In genomic region chr7:74464931-74465906, GRCh38 we compare ENCODE assay signal across 15 cellular contexts. TPM values are rescaled to one million over a fixed set of nuclear protein-coding genes. Genes with fewer than 3 reads are reported as not detected.
DNase-seq lines count a peak whose midpoint lies in the region; ATAC-seq and TF ChIP-seq lines count a peak whose summit lies in the region.
"Had no signal": no experiment of that assay in that cellular context is flagged by ENCODE, and none has a peak within 500 bp of the region (broad histone marks: within the 10 kb centered on the region; RNA-seq: fewer than 3 reads in every experiment).

No MANE protein-coding gene starts in this region.

- POLR2A ChIA-PET in WTC11 (lab: Charles Lee): no interaction called here

- peak overlapping the region; percentile 44; the same call in 1 of the 2 replicates for H3K27ac Mint-ChIP-seq in WTC11
- H3K27ac Mint-ChIP-seq: stimulated activated memory B cell treated with anti-CD40 and anti-IgM and Interleukin-4, amounts not matched to agents 10 μg/mL and 1 μg/mL and 100 μg/mL, for 72 hours had no signal

- TF ChIP-seq CTCF in left ventricle myocardium inferior (IDR thresholded peaks at IDR 0.05; ENCODE audit: borderline replicate concordance): no peak
- TF ChIP-seq CTCF in WTC11 (IDR thresholded peaks at IDR 0.05): no peak

- no peaks in the 10 kb centered on the region; the same call in 1 of the 2 replicates for H3K36me3 Mint-ChIP-seq in WTC11
- H3K36me3 Mint-ChIP-seq: stimulated activated memory B cell treated with anti-CD40 and anti-IgM and Interleukin-4, amounts not matched to agents 10 μg/mL and 1 μg/mL and 100 μg/mL, for 72 hours had no signal

- no peaks in the 10 kb centered on the region for H3K27me3 Mint-ChIP-seq in WTC11 (ENCODE audit: low read depth)

- no peaks in the 10 kb centered on the region for H3K4me1 Mint-ChIP-seq in WTC11

- CTCF ChIA-PET in WTC11 (lab: Charles Lee): interaction anchor here (0.7 to 1.2 kb wide), 2 partner anchors 59 to 103 kb away, joined by 3 to 4 read pairs; no protein-coding TSS in a partner anchor

- H3K27ac ChIP-seq in left ventricle myocardium inferior (replicated peaks): peak overlapping the region; percentile 94

- no peak for ATAC-seq in Right ventricle myocardium superior (ENCODE audit: poor library complexity)
- ATAC-seq in WTC11: no peak
- no peak for ATAC-seq in GM19324 (IDR thresholded peaks at IDR 0.05; ENCODE audit: low FRiP score, unreplicated experiment)
- ATAC-seq: stimulated activated memory B cell treated with anti-CD40 and anti-IgM and Interleukin-4, amounts not matched to agents 10 μg/mL and 1 μg/mL and 100 μg/mL, for 72 hours had no signal

- no peak overlapping the region for H3K4me3 ChIP-seq in left ventricle myocardium inferior
- H3K4me3 ChIP-seq: HAP-1, MG63 had no signal

- H3K4me3 Mint-ChIP-seq in WTC11: no peak overlapping the region
- H3K4me3 Mint-ChIP-seq: stimulated activated memory B cell treated with anti-CD40 and anti-IgM and Interleukin-4, amounts not matched to agents 10 μg/mL and 1 μg/mL and 100 μg/mL, for 72 hours had no signal

- H3K36me3 ChIP-seq in left ventricle myocardium inferior: no peaks in the 10 kb centered on the region
- H3K36me3 ChIP-seq: HAP-1, MG63 had no signal

- H3K4me1 ChIP-seq in left ventricle myocardium inferior: peaks cover 41% of the 10 kb centered on the region
- H3K4me1 ChIP-seq: HAP-1 had no signal

- intact Hi-C loops in left ventricle myocardium inferior (cut with micrococcal nuclease): no loop called here
- intact Hi-C loops in Right ventricle myocardium superior (cut with DNase I): no loop called here

- no peak for DNase-seq in left ventricle myocardium inferior
- DNase-seq in Right ventricle myocardium superior: no peak
- no peak for DNase-seq in WTC11 (ENCODE audit: low spot score)
- peak; percentile 51 for DNase-seq in mucosa of gallbladder (ENCODE audit: low spot score)
- peak; percentile 84 for DNase-seq in ureter (ENCODE audit: low spot score)
- DNase-seq in NCI-H146 (lab: John Stamatoyannopoulos, UW): no peak
- DNase-seq in COR-L47 (lab: John Stamatoyannopoulos, UW): no peak
- DNase-seq: activated naive CD4-positive, alpha-beta T cell treated with anti-CD3 and anti-CD28 coated beads, Interleukin-2, amount 50 U/mL, for 16 hours; AML-193; MG63; SHP77 treated with DMSO at 0.1 percent for 48 hours; stimulated activated CD4-positive, alpha-beta T cell treated with anti-CD3 and anti-CD28 coated beads, Interleukin-4, amount 100 ng/mL, for 24 hours had no signal

- no peaks in the 10 kb centered on the region for H3K9me3 Mint-ChIP-seq in WTC11
- H3K9me3 Mint-ChIP-seq: stimulated activated memory B cell treated with anti-CD40 and anti-IgM and Interleukin-4, amounts not matched to agents 10 μg/mL and 1 μg/mL and 100 μg/mL, for 72 hours had no signal

- no peaks in the 10 kb centered on the region for H3K27me3 ChIP-seq in left ventricle myocardium inferior (ENCODE audit: low read depth)
- H3K27me3 ChIP-seq: MG63 had no signal

- no peaks in the 10 kb centered on the region for H3K9me3 ChIP-seq in left ventricle myocardium inferior (replicated peaks)
- H3K9me3 ChIP-seq: HAP-1, MG63 had no signal

TF ChIP-seq in WTC11, 78 proteins besides CTCF, POLR2A, EP300 and RAD21:
- TF ChIP-seq GTF2I (CRISPR knock-in tag; conservative IDR thresholded peaks at IDR 0.05) (no peak), TEAD1 (CRISPR knock-in tag; IDR thresholded peaks at IDR 0.05) (no peak), CREM (CRISPR knock-in tag; IDR thresholded peaks at IDR 0.05) (no peak), FOXJ3 (CRISPR knock-in tag; IDR thresholded peaks at IDR 0.05; ENCODE audit: borderline replicate concordance) (no peak), ZBTB21 (CRISPR knock-in tag; IDR thresholded peaks at IDR 0.05; ENCODE audit: borderline replicate concordance) (no peak), SOX15 (CRISPR knock-in tag; IDR thresholded peaks at IDR 0.05) (no peak)

RNA-seq across cellular contexts. Expression of gene GTF2IRD1, which starts 11.5 kb away (rescaled TPM):
- total RNA-seq in left ventricle myocardium inferior: 15.8 TPM
- 21.7 TPM for total RNA-seq in Right ventricle myocardium superior
- 41.6 to 43.5 TPM (median 42.9 TPM) in 3 replicates for total RNA-seq in WTC11 (2021)
- 28.9 TPM for total RNA-seq in mucosa of gallbladder
- 30.0 TPM for total RNA-seq in ureter

Comparison
In these comparisons a context has a peak if more than half of its experiments do, and no peak if none do; other contexts are left out.
1. DNase-seq: peak in mucosa of gallbladder (single experiment) and ureter (single experiment); none in left ventricle myocardium inferior (single experiment), Right ventricle myocardium superior (single experiment), WTC11 (single experiment), NCI-H146 (single experiment) and COR-L47 (single experiment).